In genomic region chr17:75228305-75228704, GRCh38 we compare ENCODE assay signal across 1 cellular context.
TF ChIP-seq lines count a peak whose summit lies in the region.

No MANE protein-coding gene starts in this region.

TF ChIP-seq in GM12878, 131 proteins besides CTCF, POLR2A, EP300 and RAD21:
- TF ChIP-seq TAF1 (IDR thresholded peaks at IDR 0.05; ENCODE audit: borderline replicate concordance, low read depth, low read length): no peak
- no peak for TF ChIP-seq YBX1 (IDR thresholded peaks at IDR 0.05)
- no peak for TF ChIP-seq SUZ12 (IDR thresholded peaks at IDR 0.05; ENCODE audit: unreplicated experiment)
- TF ChIP-seq KAT2A (conservative IDR thresholded peaks at IDR 0.05; ENCODE audit: control insufficient read depth, low read depth, low read length): no peak
TF ChIP-seq in GM12878: peak in this region for 0.
